ENCODE assay signal across 7 cellular contexts in genomic region chr19:20250627-20251026, GRCh38.
"Had no signal": no experiment of that assay in that cellular context is flagged by ENCODE, and none has a peak within 500 bp of the region (broad histone marks: within the 10 kb centered on the region; RNA-seq: fewer than 3 reads in every experiment).

No MANE protein-coding gene starts in this region.

- H3K4me3 ChIP-seq: HAP-1 had no signal

- H3K9me3 ChIP-seq: HAP-1 had no signal

- H3K27me3 Mint-ChIP-seq: IgD-negative memory B cell had no signal

- DNase-seq: GOT3, H7, HFFc6, KBM-7 had no signal

- H3K36me3 ChIP-seq: HAP-1 had no signal

- H3K4me1 Mint-ChIP-seq: IgD-negative memory B cell had no signal

- H3K36me3 Mint-ChIP-seq: IgD-negative memory B cell had no signal

- H3K27ac ChIP-seq: HL-60 had no signal

- H3K4me1 ChIP-seq: HAP-1 had no signal

- H3K4me3 Mint-ChIP-seq: HFFc6, IgD-negative memory B cell had no signal

- H3K27ac Mint-ChIP-seq: HFFc6, IgD-negative memory B cell had no signal
